ENCODE assay signal across 9 cellular contexts in the genomic region with DNA sequence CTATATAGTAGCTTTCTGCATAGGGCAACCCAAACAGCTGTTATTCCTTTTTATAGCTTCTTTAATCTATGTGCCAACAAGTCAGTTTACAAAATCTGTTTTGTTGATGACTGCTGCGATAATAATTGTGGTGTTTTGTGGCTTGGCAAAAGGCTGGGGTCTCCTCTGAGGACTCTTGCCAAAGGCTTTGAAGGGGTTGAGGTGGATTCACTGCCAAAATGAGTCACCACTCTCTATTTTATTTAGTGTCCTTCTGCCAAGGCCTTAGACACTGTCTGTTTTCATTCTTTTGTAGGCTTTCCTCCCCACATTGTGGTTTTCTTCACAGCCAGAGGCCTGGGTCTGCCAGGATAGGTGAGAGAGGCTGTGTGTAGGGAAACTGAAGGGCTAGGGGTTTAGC.
DNase-seq lines count a peak whose midpoint lies in the region; FAIRE-seq and TF ChIP-seq lines count a peak whose summit lies in the region.
"Had no signal": no experiment of that assay in that cellular context is flagged by ENCODE, and none has a peak within 500 bp of the region (broad histone marks: within the 10 kb centered on the region; RNA-seq: fewer than 3 reads in every experiment).

No MANE protein-coding gene starts in this region.

- H3K9me3 Mint-ChIP-seq in activated T-helper 1 cell treated with anti-CD3 and anti-CD28 coated beads, Interleukin-12 subunit alpha, Interleukin-12 subunit beta, Interleukin-2, Interleukin-4 antibody, amounts not matched to agents 30 ng/mL and 10 ng/mL and 1 ng/mL, durations not matched to agents 14 hours and 24 hours and 36 hours = no peaks in the 10 kb centered on the region

- TF ChIP-seq CTCF in D721Med (IDR thresholded peaks at IDR 0.05; ENCODE audit: insufficient read depth, missing control alignments) = no peak

- no peaks in the 10 kb centered on the region for H3K4me1 Mint-ChIP-seq in activated T-helper 1 cell treated with anti-CD3 and anti-CD28 coated beads, Interleukin-12 subunit alpha, Interleukin-12 subunit beta, Interleukin-2, Interleukin-4 antibody, amounts not matched to agents 30 ng/mL and 10 ng/mL and 1 ng/mL, durations not matched to agents 14 hours and 24 hours and 36 hours (ENCODE audit: low read depth)

- no peak overlapping the region for H3K27ac Mint-ChIP-seq in activated T-helper 1 cell treated with anti-CD3 and anti-CD28 coated beads, Interleukin-12 subunit alpha, Interleukin-12 subunit beta, Interleukin-2, Interleukin-4 antibody, amounts not matched to agents 30 ng/mL and 10 ng/mL and 1 ng/mL, durations not matched to agents 14 hours and 24 hours and 36 hours

- FAIRE-seq in D721Med (lab: Jason Lieb, UNC) = no peak

- DNase-seq in DMS79 treated with DMSO at 0.1 percent for 48 hours (lab: John Stamatoyannopoulos, UW) (peak; percentile 84), NCI-H226 (peak; percentile 25), dermis blood vessel endothelial cell (peak; percentile 55), myocyte (ENCODE audit: low read depth) (peak; percentile 75), NCI-H524 treated with DMSO at 0.1 percent for 48 hours (lab: John Stamatoyannopoulos, UW) (no peak), D721Med (ENCODE audit: insufficient read length, low spot score) (no peak)
- no peak for DNase-seq in activated T-helper 1 cell treated with anti-CD3 and anti-CD28 coated beads, Interleukin-12 subunit alpha, Interleukin-12 subunit beta, Interleukin-2, Interleukin-4 antibody, amounts not matched to agents 30 ng/mL and 10 ng/mL and 1 ng/mL, durations not matched to agents 14 hours and 24 hours and 36 hours (ENCODE audit: low spot score)
- no peak for DNase-seq in stimulated activated CD4-positive, alpha-beta T cell treated with anti-CD3 and anti-CD28 coated beads, Interleukin-12 subunit alpha, Interleukin-12 subunit beta, amount 100 ng/mL, for 4 hours
- DNase-seq: activated naive CD4-positive, alpha-beta T cell treated with Interleukin-2 at 50 U/mL for 16 hours had no signal

- no peak overlapping the region for H3K4me3 Mint-ChIP-seq in activated T-helper 1 cell treated with anti-CD3 and anti-CD28 coated beads, Interleukin-12 subunit alpha, Interleukin-12 subunit beta, Interleukin-2, Interleukin-4 antibody, amounts not matched to agents 30 ng/mL and 10 ng/mL and 1 ng/mL, durations not matched to agents 14 hours and 24 hours and 36 hours

- no peaks in the 10 kb centered on the region for H3K36me3 Mint-ChIP-seq in activated T-helper 1 cell treated with anti-CD3 and anti-CD28 coated beads, Interleukin-12 subunit alpha, Interleukin-12 subunit beta, Interleukin-2, Interleukin-4 antibody, amounts not matched to agents 30 ng/mL and 10 ng/mL and 1 ng/mL, durations not matched to agents 14 hours and 24 hours and 36 hours (ENCODE audit: low read depth)

- H3K27me3 Mint-ChIP-seq in activated T-helper 1 cell treated with anti-CD3 and anti-CD28 coated beads, Interleukin-12 subunit alpha, Interleukin-12 subunit beta, Interleukin-2, Interleukin-4 antibody, amounts not matched to agents 30 ng/mL and 10 ng/mL and 1 ng/mL, durations not matched to agents 14 hours and 24 hours and 36 hours (ENCODE audit: insufficient read depth) = peaks cover 3% of the 10 kb centered on the region

- intact Hi-C loops in activated T-helper 1 cell treated with anti-CD3 and anti-CD28 coated beads, Interleukin-12 subunit alpha, Interleukin-12 subunit beta, Interleukin-2, Interleukin-4 antibody, amounts not matched to agents 30 ng/mL and 10 ng/mL and 1 ng/mL, durations not matched to agents 14 hours and 24 hours and 36 hours (cut with micrococcal nuclease) = no loop called here

Comparison
In these comparisons a context has a peak if more than half of its experiments do, and no peak if none do; other contexts are left out.
1. DNase-seq: peak in DMS79 treated with DMSO at 0.1 percent for 48 hours (single experiment), NCI-H226 (single experiment), dermis blood vessel endothelial cell (single experiment) and myocyte (single experiment); none in activated T-helper 1 cell treated with anti-CD3 and anti-CD28 coated beads, Interleukin-12 subunit alpha, Interleukin-12 subunit beta, Interleukin-2, Interleukin-4 antibody, amounts not matched to agents 30 ng/mL and 10 ng/mL and 1 ng/mL, durations not matched to agents 14 hours and 24 hours and 36 hours (single experiment), stimulated activated CD4-positive, alpha-beta T cell treated with anti-CD3 and anti-CD28 coated beads, Interleukin-12 subunit alpha, Interleukin-12 subunit beta, amount 100 ng/mL, for 4 hours (single experiment), NCI-H524 treated with DMSO at 0.1 percent for 48 hours (single experiment) and D721Med (single experiment).